In genomic region chr1:24907587-24908294, GRCh38 we compare ENCODE assay signal across 2 cellular contexts. TPM values are rescaled to one million over a fixed set of nuclear protein-coding genes. Genes with fewer than 3 reads are reported as not detected.
"Had no signal": no experiment of that assay in that cellular context is flagged by ENCODE, and none has a peak within 500 bp of the region (broad histone marks: within the 10 kb centered on the region; RNA-seq: fewer than 3 reads in every experiment).

No MANE protein-coding gene starts in this region.

RNA-seq across cellular contexts. Expression of gene RUNX3, which starts 22.3 kb away (rescaled TPM):
- total RNA-seq: frontal cortex, lung microvascular endothelial cell had no signal
